18 cellular contexts compared by ENCODE assay signal in the genomic region with DNA sequence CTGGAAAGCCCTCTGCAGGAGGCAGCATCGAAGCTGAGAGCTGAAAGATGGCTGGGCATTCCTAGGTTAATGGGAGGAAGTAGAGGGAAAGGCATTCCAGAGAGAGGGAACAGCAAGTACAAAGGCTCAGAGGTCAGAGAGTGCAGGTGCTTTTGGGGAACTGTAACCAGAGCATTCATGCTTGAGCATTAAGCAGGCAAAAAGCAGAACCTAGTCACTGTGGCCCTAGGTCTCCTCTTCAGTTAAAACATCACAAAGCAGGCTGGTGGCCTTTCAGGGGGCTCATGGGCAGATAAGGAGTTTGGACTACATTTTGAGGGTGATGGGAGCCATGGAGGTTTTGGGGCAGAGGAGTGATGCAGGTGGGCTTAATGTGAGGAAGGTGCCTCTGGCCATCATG. TPM values are rescaled to one million over a fixed set of nuclear protein-coding genes. Genes with fewer than 3 reads are reported as not detected.
"Had no signal": no experiment of that assay in that cellular context is flagged by ENCODE, and none has a peak within 500 bp of the region (broad histone marks: within the 10 kb centered on the region; RNA-seq: fewer than 3 reads in every experiment).

No MANE protein-coding gene starts in this region.

- H3K27ac ChIP-seq: epithelial cell of prostate, lower lobe of right lung, thyroid gland had no signal

- H3K4me3 Mint-ChIP-seq: activated CD4-positive, alpha-beta memory T cell treated with anti-CD3 and anti-CD28 coated beads, Interleukin-2, amount 10 ng/mL, durations not matched to agents 7 days and 5 days; activated CD4-positive, alpha-beta T cell treated with anti-CD3 and anti-CD28 coated beads for 36 hours; activated CD8-positive, alpha-beta memory T cell treated with anti-CD3 and anti-CD28 coated beads, Interleukin-2, amount 10 ng/mL, durations not matched to agents 7 days and 5 days; activated naive CD8-positive, alpha-beta T cell treated with anti-CD3 and anti-CD28 coated beads for 36 hours; natural killer cell; T-helper 2 cell treated with Interferon-gamma antibody and Interleukin-4, amounts not matched to agents 5 μg/mL and 100 μg/mL, for 36 hours; WTC11 had no signal

- H3K9me3 ChIP-seq: lower lobe of right lung, thyroid gland had no signal

- H3K4me3 ChIP-seq: lower lobe of right lung, thyroid gland had no signal

- H3K27ac Mint-ChIP-seq: activated CD4-positive, alpha-beta memory T cell treated with anti-CD3 and anti-CD28 coated beads, Interleukin-2, amount 10 ng/mL, durations not matched to agents 7 days and 5 days; activated CD4-positive, alpha-beta T cell treated with anti-CD3 and anti-CD28 coated beads for 36 hours; activated CD8-positive, alpha-beta memory T cell treated with anti-CD3 and anti-CD28 coated beads, Interleukin-2, amount 10 ng/mL, durations not matched to agents 7 days and 5 days; activated naive CD8-positive, alpha-beta T cell treated with anti-CD3 and anti-CD28 coated beads for 36 hours; natural killer cell; T-helper 2 cell treated with Interferon-gamma antibody and Interleukin-4, amounts not matched to agents 5 μg/mL and 100 μg/mL, for 36 hours; WTC11 had no signal

- H3K27me3 Mint-ChIP-seq: activated CD4-positive, alpha-beta T cell treated with anti-CD3 and anti-CD28 coated beads for 36 hours had no signal

- H3K36me3 ChIP-seq: lower lobe of right lung, thyroid gland had no signal

- H3K36me3 Mint-ChIP-seq: activated CD8-positive, alpha-beta memory T cell treated with anti-CD3 and anti-CD28 coated beads, Interleukin-2, amount 10 ng/mL, durations not matched to agents 7 days and 5 days; activated naive CD8-positive, alpha-beta T cell treated with anti-CD3 and anti-CD28 coated beads for 36 hours; natural killer cell had no signal

- H3K9me3 Mint-ChIP-seq: activated CD4-positive, alpha-beta memory T cell treated with anti-CD3 and anti-CD28 coated beads, Interleukin-2, amount 10 ng/mL, durations not matched to agents 7 days and 5 days; activated naive CD8-positive, alpha-beta T cell treated with anti-CD3 and anti-CD28 coated beads for 36 hours; natural killer cell; T-helper 2 cell treated with Interferon-gamma antibody and Interleukin-4, amounts not matched to agents 5 μg/mL and 100 μg/mL, for 36 hours had no signal

- ATAC-seq: activated CD4-positive, alpha-beta T cell treated with anti-CD3 and anti-CD28 coated beads for 36 hours; activated CD8-positive, alpha-beta memory T cell treated with anti-CD3 and anti-CD28 coated beads, Interleukin-2, amount 10 ng/mL, durations not matched to agents 7 days and 5 days; lower lobe of right lung; natural killer cell; WTC11 had no signal

- DNase-seq: activated CD4-positive, alpha-beta memory T cell treated with anti-CD3 and anti-CD28 coated beads, Interleukin-2, amount 10 ng/mL, durations not matched to agents 7 days and 5 days; activated CD4-positive, alpha-beta T cell treated with anti-CD3 and anti-CD28 coated beads for 36 hours; activated CD8-positive, alpha-beta memory T cell treated with anti-CD3 and anti-CD28 coated beads, Interleukin-2, amount 10 ng/mL, durations not matched to agents 7 days and 5 days; activated naive CD8-positive, alpha-beta T cell treated with anti-CD3 and anti-CD28 coated beads for 36 hours; amniotic stem cell; foreskin melanocyte; hypothalamus; lower lobe of right lung; natural killer cell; nucleus accumbens; retina; stimulated activated naive CD4-positive, alpha-beta T cell; thyroid gland had no signal

- H3K27me3 ChIP-seq: thyroid gland had no signal

- H3K4me1 ChIP-seq: lower lobe of right lung, thyroid gland had no signal

RNA-seq across cellular contexts. Expression of gene CUX2, which starts 55.7 kb away (rescaled TPM):
- total RNA-seq: dermis microvascular lymphatic vessel endothelial cell, lower lobe of right lung had no signal
- polyA plus RNA-seq: keratinocyte had no signal
